1 cellular context compared by ENCODE assay signal in genomic region chr4:53809816-53810215, GRCh38.
TF ChIP-seq lines count a peak whose summit lies in the region.

No MANE protein-coding gene starts in this region.

TF ChIP-seq in IMR-90, 13 proteins besides CTCF, POLR2A, EP300 and RAD21:
- no peak for TF ChIP-seq RCOR1 (IDR thresholded peaks at IDR 0.05; ENCODE audit: insufficient replicate concordance, low read length)
